ENCODE assay signal across 40 cellular contexts in genomic region chr5:12965804-12966203, GRCh38.
"Had no signal": no experiment of that assay in that cellular context is flagged by ENCODE, and none has a peak within 500 bp of the region (broad histone marks: within the 10 kb centered on the region; RNA-seq: fewer than 3 reads in every experiment).

No MANE protein-coding gene starts in this region.

- H3K27ac ChIP-seq: adrenal gland, ascending aorta, body of pancreas, brain microvascular endothelial cell, breast epithelium, cardiac muscle cell had no signal

- H3K36me3 Mint-ChIP-seq: activated naive CD4-positive, alpha-beta T cell treated with anti-CD3 and anti-CD28 coated beads, Interleukin-2, amount 10 ng/mL, durations not matched to agents 7 days and 5 days; activated naive CD4-positive, alpha-beta T cell treated with anti-CD3 and anti-CD28 coated beads, Interleukin-2, amount 50 U/mL, for 24 hours; activated naive CD8-positive, alpha-beta T cell; activated naive CD8-positive, alpha-beta T cell treated with anti-CD3 and anti-CD28 coated beads for 36 hours; activated naive CD8-positive, alpha-beta T cell treated with anti-CD3 and anti-CD28 coated beads, Interleukin-2, amount 10 ng/mL, durations not matched to agents 7 days and 5 days; brain had no signal

- H3K9me3 Mint-ChIP-seq: activated naive CD4-positive, alpha-beta T cell treated with anti-CD3 and anti-CD28 coated beads, Interleukin-2, amount 50 U/mL, for 24 hours had no signal

- H3K27ac Mint-ChIP-seq: activated naive CD4-positive, alpha-beta T cell treated with anti-CD3 and anti-CD28 coated beads for 36 hours; activated naive CD4-positive, alpha-beta T cell treated with anti-CD3 and anti-CD28 coated beads, Interleukin-2, amount 10 ng/mL, durations not matched to agents 7 days and 5 days; activated naive CD4-positive, alpha-beta T cell treated with anti-CD3 and anti-CD28 coated beads, Interleukin-2, amount 50 U/mL, for 24 hours; activated naive CD4-positive, alpha-beta T cell treated with anti-CD3 and anti-CD28 coated beads, Interleukin-2, amount 50 U/mL, for 72 hours; activated naive CD8-positive, alpha-beta T cell; activated naive CD8-positive, alpha-beta T cell treated with anti-CD3 and anti-CD28 coated beads for 36 hours; activated naive CD8-positive, alpha-beta T cell treated with anti-CD3 and anti-CD28 coated beads, Interleukin-2, amount 10 ng/mL, durations not matched to agents 7 days and 5 days; activated naive CD8-positive, alpha-beta T cell treated with anti-CD3 and anti-CD28 coated beads, Interleukin-2, amount 50 U/mL, for 24 hours; activated T-cell treated with anti-CD3 and anti-CD28 coated beads, Interleukin-2, amount 50 U/mL, for 24 hours; activated T-cell treated with anti-CD3 and anti-CD28 coated beads, Interleukin-2, amount 50 U/mL, for 72 hours; activated T-helper 1 cell treated with anti-CD3 and anti-CD28 coated beads, Interleukin-12 subunit alpha, Interleukin-12 subunit beta, Interleukin-2, Interleukin-4 antibody, amounts not matched to agents 30 ng/mL and 10 ng/mL and 1 ng/mL, durations not matched to agents 14 hours and 24 hours and 36 hours; activated T-helper 17 cell treated with anti-CD3 and anti-CD28 coated beads, Interleukin-2, amount 50 U/mL, for 72 hours; activated T-helper 2 cell treated with anti-CD3 and anti-CD28 coated beads, Interferon-gamma antibody, Interleukin-2, Interleukin-4, amounts not matched to agents 10 μg/mL and 5 μg/mL and 100 μg/mL, durations not matched to agents 14 hours and 24 hours and 36 hours; brain had no signal

- H3K27me3 Mint-ChIP-seq: activated naive CD4-positive, alpha-beta T cell treated with anti-CD3 and anti-CD28 coated beads, Interleukin-2, amount 10 ng/mL, durations not matched to agents 7 days and 5 days; activated naive CD4-positive, alpha-beta T cell treated with anti-CD3 and anti-CD28 coated beads, Interleukin-2, amount 50 U/mL, for 24 hours; activated naive CD8-positive, alpha-beta T cell; activated naive CD8-positive, alpha-beta T cell treated with anti-CD3 and anti-CD28 coated beads for 36 hours; activated naive CD8-positive, alpha-beta T cell treated with anti-CD3 and anti-CD28 coated beads, Interleukin-2, amount 10 ng/mL, durations not matched to agents 7 days and 5 days; activated naive CD8-positive, alpha-beta T cell treated with anti-CD3 and anti-CD28 coated beads, Interleukin-2, amount 50 U/mL, for 24 hours; activated T-cell treated with anti-CD3 and anti-CD28 coated beads, Interleukin-2, amount 50 U/mL, for 24 hours; activated T-helper 17 cell treated with anti-CD3 and anti-CD28 coated beads, Interleukin-2, amount 50 U/mL, for 72 hours; central memory CD8-positive, alpha-beta T cell had no signal

- H3K36me3 ChIP-seq: adrenal gland, ascending aorta, brain microvascular endothelial cell, cardiac muscle cell had no signal

- ATAC-seq: activated naive CD4-positive, alpha-beta T cell treated with anti-CD3 and anti-CD28 coated beads, Interleukin-2, amount 50 U/mL, for 72 hours; activated naive CD8-positive, alpha-beta T cell treated with anti-CD3 and anti-CD28 coated beads, Interleukin-2, amount 50 U/mL, for 24 hours; activated T-cell treated with anti-CD3 and anti-CD28 coated beads, Interleukin-2, amount 50 U/mL, for 4 hours; activated T-cell treated with anti-CD3 and anti-CD28 coated beads, Interleukin-2, amount 50 U/mL, for 72 hours; activated T-helper 17 cell treated with anti-CD3 and anti-CD28 coated beads, Interleukin-2, amount 50 U/mL, for 72 hours; body of pancreas had no signal

- H3K4me1 ChIP-seq: adrenal gland, ascending aorta, body of pancreas, breast epithelium had no signal

- FAIRE-seq: astrocyte, bronchial epithelial cell had no signal

- H3K27me3 ChIP-seq: adrenal gland, ascending aorta, body of pancreas, brain microvascular endothelial cell, breast epithelium, cardiac muscle cell had no signal

- H3K9me3 ChIP-seq: adrenal gland, ascending aorta, body of pancreas had no signal

- H3K4me3 ChIP-seq: adrenal gland, ascending aorta, body of pancreas, breast epithelium, cardiac muscle cell had no signal

- H3K4me3 Mint-ChIP-seq: activated naive CD4-positive, alpha-beta T cell treated with anti-CD3 and anti-CD28 coated beads for 36 hours; activated naive CD4-positive, alpha-beta T cell treated with anti-CD3 and anti-CD28 coated beads, Interleukin-2, amount 10 ng/mL, durations not matched to agents 7 days and 5 days; activated naive CD4-positive, alpha-beta T cell treated with anti-CD3 and anti-CD28 coated beads, Interleukin-2, amount 50 U/mL, for 24 hours; activated naive CD8-positive, alpha-beta T cell; activated naive CD8-positive, alpha-beta T cell treated with anti-CD3 and anti-CD28 coated beads for 36 hours; activated naive CD8-positive, alpha-beta T cell treated with anti-CD3 and anti-CD28 coated beads, Interleukin-2, amount 10 ng/mL, durations not matched to agents 7 days and 5 days; activated naive CD8-positive, alpha-beta T cell treated with anti-CD3 and anti-CD28 coated beads, Interleukin-2, amount 50 U/mL, for 24 hours; activated T-cell treated with anti-CD3 and anti-CD28 coated beads, Interleukin-2, amount 50 U/mL, for 24 hours; activated T-cell treated with anti-CD3 and anti-CD28 coated beads, Interleukin-2, amount 50 U/mL, for 4 hours; activated T-cell treated with anti-CD3 and anti-CD28 coated beads, Interleukin-2, amount 50 U/mL, for 72 hours; activated T-helper 1 cell treated with anti-CD3 and anti-CD28 coated beads, Interleukin-12 subunit alpha, Interleukin-12 subunit beta, Interleukin-2, Interleukin-4 antibody, amounts not matched to agents 30 ng/mL and 10 ng/mL and 1 ng/mL, durations not matched to agents 14 hours and 24 hours and 36 hours; activated T-helper 17 cell treated with anti-CD3 and anti-CD28 coated beads, Interleukin-2, amount 50 U/mL, for 72 hours; brain; central memory CD8-positive, alpha-beta T cell had no signal

- H3K4me1 Mint-ChIP-seq: activated naive CD4-positive, alpha-beta T cell treated with anti-CD3 and anti-CD28 coated beads, Interleukin-2, amount 10 ng/mL, durations not matched to agents 7 days and 5 days; activated naive CD4-positive, alpha-beta T cell treated with anti-CD3 and anti-CD28 coated beads, Interleukin-2, amount 50 U/mL, for 24 hours; activated naive CD8-positive, alpha-beta T cell treated with anti-CD3 and anti-CD28 coated beads for 36 hours; activated naive CD8-positive, alpha-beta T cell treated with anti-CD3 and anti-CD28 coated beads, Interleukin-2, amount 10 ng/mL, durations not matched to agents 7 days and 5 days; activated naive CD8-positive, alpha-beta T cell treated with anti-CD3 and anti-CD28 coated beads, Interleukin-2, amount 50 U/mL, for 24 hours; activated T-helper 17 cell treated with anti-CD3 and anti-CD28 coated beads, Interleukin-2, amount 50 U/mL, for 72 hours; brain; central memory CD8-positive, alpha-beta T cell had no signal

- DNase-seq: activated effector memory CD4-positive, alpha-beta T cell treated with anti-CD3 and anti-CD28 coated beads, Interleukin-2, amount 50 U/mL, for 16 hours; activated effector memory CD4-positive, alpha-beta T cell treated with Interleukin-2 at 50 U/mL for 16 hours; activated gamma-delta T cell; activated gamma-delta T cell treated with Interleukin-2 at 50 U/mL for 16 hours; activated naive CD4-positive, alpha-beta T cell; activated naive CD4-positive, alpha-beta T cell treated with anti-CD3 and anti-CD28 coated beads for 36 hours; activated naive CD4-positive, alpha-beta T cell treated with anti-CD3 and anti-CD28 coated beads, Interleukin-2, amount 10 ng/mL, durations not matched to agents 7 days and 5 days; activated naive CD4-positive, alpha-beta T cell treated with anti-CD3 and anti-CD28 coated beads, Interleukin-2, amount 50 U/mL, for 16 hours; activated naive CD4-positive, alpha-beta T cell treated with Interleukin-2 at 50 U/mL for 16 hours; activated naive CD8-positive, alpha-beta T cell treated with anti-CD3 and anti-CD28 coated beads for 36 hours; activated naive CD8-positive, alpha-beta T cell treated with anti-CD3 and anti-CD28 coated beads, Interleukin-2, amount 10 ng/mL, durations not matched to agents 7 days and 5 days; activated naive CD8-positive, alpha-beta T cell treated with anti-CD3 and anti-CD28 coated beads, Interleukin-2, amount 50 U/mL, for 24 hours; activated T-cell treated with anti-CD3 and anti-CD28 coated beads, Interleukin-2, amount 50 U/mL, for 1 hour; activated T-cell treated with anti-CD3 and anti-CD28 coated beads, Interleukin-2, amount 50 U/mL, for 24 hours; activated T-cell treated with anti-CD3 and anti-CD28 coated beads, Interleukin-2, amount 50 U/mL, for 4 hours; activated T-cell treated with anti-CD3 and anti-CD28 coated beads, Interleukin-2, amount 50 U/mL, for 48 hours; activated T-cell treated with anti-CD3 and anti-CD28 coated beads, Interleukin-2, amount 50 U/mL, for 72 hours; adrenal gland; amniotic stem cell; amygdala; anterior cingulate cortex; aorta; body of pancreas; brain microvascular endothelial cell; caudate nucleus; central memory CD4-positive, alpha-beta T cell; cerebellar nuclear complex had no signal
